ENCODE assay signal across 18 cellular contexts in the genomic region with DNA sequence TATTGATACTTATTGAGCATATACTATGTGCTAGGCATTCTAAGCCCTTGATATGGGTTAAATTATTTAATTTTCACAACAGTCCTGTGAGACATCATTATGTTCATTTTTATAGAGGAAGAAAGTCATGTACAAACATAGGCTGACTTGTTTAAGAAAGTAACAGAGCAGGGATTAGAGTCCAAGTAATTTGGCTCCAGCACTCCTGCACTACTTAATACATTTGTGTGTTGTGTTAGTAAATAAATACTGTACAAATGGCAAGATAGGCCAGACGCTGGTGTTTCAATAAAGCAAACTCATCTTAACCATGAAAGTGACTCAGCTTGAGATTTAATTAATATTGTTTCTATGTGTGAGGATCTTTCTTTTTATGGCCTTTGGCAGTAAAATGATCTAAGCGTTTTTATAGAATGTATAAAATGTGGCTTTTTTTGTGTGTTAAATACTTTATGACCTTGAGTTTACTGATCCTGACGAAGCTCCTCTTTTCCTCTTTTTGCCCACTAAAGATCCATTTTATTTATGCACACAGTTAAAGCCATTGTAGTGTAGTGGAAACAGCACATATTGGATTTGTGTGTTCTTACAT. TPM values are rescaled to one million over a fixed set of nuclear protein-coding genes. Genes with fewer than 3 reads are reported as not detected.
DNase-seq lines count a peak whose midpoint lies in the region; ATAC-seq, FAIRE-seq and TF ChIP-seq lines count a peak whose summit lies in the region.
"Had no signal": no experiment of that assay in that cellular context is flagged by ENCODE, and none has a peak within 500 bp of the region (broad histone marks: within the 10 kb centered on the region; RNA-seq: fewer than 3 reads in every experiment).

No MANE protein-coding gene starts in this region.

- no peak for FAIRE-seq in keratinocyte (lab: Jason Lieb, UNC)
- FAIRE-seq: GM12878 had no signal

- dilution Hi-C loops in keratinocyte (cut with MboI; ENCODE audit: extremely low pct_ligation_motif_present, low sequenced_read_pairs), result loop anchor here (10.0 kb wide), 1 partner anchor 59 kb away; no protein-coding TSS in a partner anchor

- H2AFZ ChIP-seq in GM23338 (no peak overlapping the region), keratinocyte (ENCODE audit: control insufficient read depth, low read length) (no peak overlapping the region)

- H3K4me3 Mint-ChIP-seq in GM23338, result no peak overlapping the region
- no peak overlapping the region for H3K4me3 Mint-ChIP-seq in CD8-positive, alpha-beta memory T cell

- H3K79me2 ChIP-seq in GM23338 (replicated peaks; ENCODE audit: insufficient read depth), result no peaks in the 10 kb centered on the region
- peaks cover 47% of the 10 kb centered on the region for H3K79me2 ChIP-seq in keratinocyte (ENCODE audit: control insufficient read depth, insufficient read depth, low read length)

- H3K9me1 ChIP-seq in keratinocyte (ENCODE audit: control insufficient read depth, extremely low read depth, insufficient read depth, low read length), result no peaks in the 10 kb centered on the region

- no peak for TF ChIP-seq EP300 in stomach (IDR thresholded peaks at IDR 0.05)

- no peaks in the 10 kb centered on the region for H3F3A ChIP-seq in GM23338 (replicated peaks; ENCODE audit: low read depth)

- H3K4me2 ChIP-seq in GM23338 (no peak overlapping the region), keratinocyte (ENCODE audit: control insufficient read depth, extremely low read depth, insufficient read depth, low read depth, low read length) (peak overlapping the region; percentile 25)

- peaks cover 6% of the 10 kb centered on the region; the same call in 2 of the 3 replicates for H3K4me1 Mint-ChIP-seq in GM23338
- H3K4me1 Mint-ChIP-seq in CD8-positive, alpha-beta memory T cell, result peaks cover 0 to 6% (median 5%) of the 10 kb centered on the region in 3 donors

- CTCF ChIA-PET in CD8-positive, alpha-beta memory T cell (lab: Charles Lee), result no interaction called here

- H4K20me1 ChIP-seq in GM23338 (replicated peaks; ENCODE audit: insufficient read depth) (no peaks in the 10 kb centered on the region), keratinocyte (ENCODE audit: control insufficient read depth, extremely low read depth, insufficient read depth, low read length) (no peaks in the 10 kb centered on the region)

- no peaks in the 10 kb centered on the region for H3K27me3 Mint-ChIP-seq in GM23338 (ENCODE audit: insufficient read depth, low read depth, poor library complexity)
- no peaks in the 10 kb centered on the region for H3K27me3 Mint-ChIP-seq in CD8-positive, alpha-beta memory T cell

- peaks cover 4% of the 10 kb centered on the region; the same call in 1 of the 3 replicates for H3K9me3 Mint-ChIP-seq in GM23338
- H3K9me3 Mint-ChIP-seq in CD8-positive, alpha-beta memory T cell, result no peaks in the 10 kb centered on the region

- intact Hi-C loops in stomach (cut with DNase I; ENCODE audit: low total_unique reads), result no loop called here

- H3K27me3 ChIP-seq in GM23338 (ENCODE audit: insufficient read depth) (no peaks in the 10 kb centered on the region), adipocyte (replicated peaks; ENCODE audit: control insufficient read depth, insufficient read depth, low read length) (no peaks in the 10 kb centered on the region), keratinocyte (ENCODE audit: control insufficient read depth, extremely low read depth, insufficient read depth, low read length) (no peaks in the 10 kb centered on the region), stomach (no peaks in the 10 kb centered on the region)
- H3K27me3 ChIP-seq in CD8-positive, alpha-beta memory T cell (ENCODE audit: insufficient read depth, low read length, poor library complexity, severe bottlenecking), result no peaks in the 10 kb centered on the region

- no peak for ATAC-seq in GM23338
- ATAC-seq: GM12878, Right ventricle myocardium inferior had no signal

- no peaks in the 10 kb centered on the region for H3K36me3 ChIP-seq in GM23338 (ENCODE audit: insufficient read depth)
- H3K36me3 ChIP-seq in adipocyte (ENCODE audit: control insufficient read depth, insufficient read depth, low read length, severe bottlenecking), result peaks cover 12% of the 10 kb centered on the region
- H3K36me3 ChIP-seq in keratinocyte (ENCODE audit: control insufficient read depth in 2 of 2, extremely low read depth in 1 of 2, insufficient read depth in 2 of 2, low read length in 2 of 2), result no peaks in the 10 kb centered on the region
- H3K36me3 ChIP-seq in stomach, result no peaks in the 10 kb centered on the region
- no peaks in the 10 kb centered on the region for H3K36me3 ChIP-seq in CD8-positive, alpha-beta memory T cell (ENCODE audit: insufficient read depth, low read length)

- H3K9me3 ChIP-seq in adipocyte (ENCODE audit: control insufficient read depth, low read length), result no peaks in the 10 kb centered on the region
- no peaks in the 10 kb centered on the region for H3K9me3 ChIP-seq in keratinocyte (ENCODE audit: control insufficient read depth, low read depth, low read length)
- H3K9me3 ChIP-seq in stomach, result no peaks in the 10 kb centered on the region
- H3K9me3 ChIP-seq in CD8-positive, alpha-beta memory T cell (ENCODE audit: low read length), result no peaks in the 10 kb centered on the region

- H3K9me2 ChIP-seq in GM23338 (ENCODE audit: insufficient read depth), result no peaks in the 10 kb centered on the region

- 28 to 49% (median 34%) methylated on average over 3 of the region's 3 CpGs for WGBS in stomach, 5 donors

- peaks cover 4% of the 10 kb centered on the region; the same call in 2 of the 3 replicates for H3K36me3 Mint-ChIP-seq in GM23338 (ENCODE audit: low read depth)
- peaks cover 4 to 9% (median 5%) of the 10 kb centered on the region in 3 donors for H3K36me3 Mint-ChIP-seq in CD8-positive, alpha-beta memory T cell

- TF ChIP-seq CTCF in GM23338 (conservative IDR thresholded peaks at IDR 0.05; ENCODE audit: low read depth in 2 of 2) (no peak), keratinocyte (optimal IDR thresholded peaks at IDR 0.05 in 1 of 3, IDR thresholded peaks at IDR 0.05 in 1 of 3, conservative IDR thresholded peaks at IDR 0.05 in 1 of 3; ENCODE audit: extremely low read depth in 1 of 3, insufficient read depth in 2 of 3, low read length in 3 of 3) (no peak), stomach (IDR thresholded peaks at IDR 0.05) (no peak)

- H3K4me1 ChIP-seq in GM23338 (ENCODE audit: insufficient read depth) (no peaks in the 10 kb centered on the region), adipocyte (ENCODE audit: control insufficient read depth, insufficient read depth, low read length) (peaks cover 20% of the 10 kb centered on the region), keratinocyte (ENCODE audit: control insufficient read depth, extremely low read depth, insufficient read depth, low read length) (peaks cover 13% of the 10 kb centered on the region), stomach (peaks cover 21 to 60% (median 43%) of the 10 kb centered on the region in 4 donors)
- no peaks in the 10 kb centered on the region for H3K4me1 ChIP-seq in CD8-positive, alpha-beta memory T cell (ENCODE audit: insufficient read depth, low read length)

- no peak overlapping the region for H3K4me3 ChIP-seq in GM23338
- H3K4me3 ChIP-seq in adipocyte (ENCODE audit: low read length), result peak overlapping the region; percentile 32
- no peak overlapping the region for H3K4me3 ChIP-seq in keratinocyte (ENCODE audit: control insufficient read depth in 2 of 3, extremely low read depth in 1 of 3, insufficient read depth in 2 of 3, low read depth in 1 of 3, low read length in 3 of 3)
- no peak overlapping the region for H3K4me3 ChIP-seq in stomach
- H3K4me3 ChIP-seq in CD8-positive, alpha-beta memory T cell (ENCODE audit: low read length), result no peak overlapping the region
- H3K4me3 ChIP-seq: GM12878 had no signal

- DNase-seq in GM23338 (ENCODE audit: low spot score), result no peak
- no peak for DNase-seq in adipocyte (ENCODE audit: low read depth)
- DNase-seq in keratinocyte (ENCODE audit: low read depth, low spot score), result no peak
- DNase-seq in stomach, result no peak
- DNase-seq in HuH-7.5 (ENCODE audit: low spot score), result no peak
- no peak for DNase-seq in CD8-positive, alpha-beta memory T cell
- DNase-seq in MV-4-11 (lab: John Stamatoyannopoulos, UW), result no peak
- DNase-seq: AML-193, DMS79, HCEC 1CT, KG1, MM.1S, NCI-H1930, NCI-H2171, NCI-H446 treated with DMSO at 0.1 percent for 48 hours, NCI-H774 had no signal

- H3K27ac Mint-ChIP-seq in GM23338, result peak overlapping the region; percentile 10; the same call in 1 of the 2 replicates
- no peak overlapping the region for H3K27ac Mint-ChIP-seq in CD8-positive, alpha-beta memory T cell

- H3K27ac ChIP-seq in GM23338 (ENCODE audit: low read depth) (no peak overlapping the region), keratinocyte (ENCODE audit: control insufficient read depth, insufficient read depth, low read length) (no peak overlapping the region), stomach (peak overlapping the region in 4 of 5 donors; percentile 4 to 43 (median 24))
- no peak overlapping the region for H3K27ac ChIP-seq in CD8-positive, alpha-beta memory T cell (ENCODE audit: low read depth, low read length)

- H3K9ac ChIP-seq in adipocyte (ENCODE audit: low read length), result peak overlapping the region; percentile 34
- H3K9ac ChIP-seq in keratinocyte (ENCODE audit: control insufficient read depth, extremely low read depth, insufficient read depth, low read length), result no peak overlapping the region

- POLR2A ChIA-PET in CD8-positive, alpha-beta memory T cell (lab: Charles Lee), result no interaction called here

- no peak for TF ChIP-seq POLR2A in stomach (IDR thresholded peaks at IDR 0.05)

TF ChIP-seq in GM23338, 12 proteins besides CTCF, POLR2A, EP300 and RAD21 (continues in another document):
- TF ChIP-seq NANOG (IDR thresholded peaks at IDR 0.05; ENCODE audit: borderline replicate concordance), result no peak

RNA-seq across cellular contexts. Expression of gene NBEAL1, which starts 21.3 kb away (rescaled TPM):
- total RNA-seq in GM23338 (2014; rRNA removed; shearing (Covaris generic)), result 11.6 and 13.3 TPM in 2 replicates
- polyA plus RNA-seq in GM23338 (2016; fragmentation: Nextera tagmentation; extraction: Ambion mirVana) (17.6 and 21.8 TPM in 2 replicates), keratinocyte (9.4 to 15.4 TPM (median 14.7 TPM) in 3 replicates), stomach (1 to 10 TPM; 4.2 to 6.7 (median 5.3) TPM)
- polyA plus RNA-seq in keratinocyte (2011; ENCODE audit: low read depth), result 6.2 TPM
- polyA plus RNA-seq in keratinocyte (2011; cell fraction: cytosol; rRNA removed), result 5.3 and 8.2 TPM in 2 replicates
- polyA plus RNA-seq in keratinocyte (2011; cell fraction: nucleus; rRNA removed), result 17.5 and 19.5 TPM in 2 replicates
- 6.5 and 11.0 TPM in 2 replicates for polyA plus RNA-seq in keratinocyte (2012; ENCODE audit: low replicate concordance)
- polyA minus RNA-seq in keratinocyte, result 9.4 to 76.0 TPM (median 55.7 TPM) in 3 replicates
- 15.2 TPM for polyA minus RNA-seq in keratinocyte (2011; cell fraction: cytosol; rRNA and poly(A)+ RNA removed)
- polyA minus RNA-seq in keratinocyte (2011; cell fraction: nucleus; rRNA and poly(A)+ RNA removed), result 82.3 and 156 TPM in 2 replicates
- total RNA-seq in stomach, result 100 to 1,000 TPM in 2 of 5 donors, 10 to 100 TPM in 3; 66.2 to 158 (median 90.2) TPM
- total RNA-seq in CD8-positive, alpha-beta memory T cell, result 10 to 100 TPM in 1 of 2 experiments, 1 to 10 TPM in 1; 8.6 to 10.1 TPM
- polyA plus RNA-seq in CD8-positive, alpha-beta memory T cell, result 8.5 TPM

Comparison
In these comparisons a context has a peak if more than half of its experiments do, and no peak if none do; other contexts are left out.
1. H3K27ac ChIP-seq: peak in stomach (4 of 5); none in GM23338 (single experiment), keratinocyte (single experiment) and CD8-positive, alpha-beta memory T cell (single experiment).